23 cellular contexts compared by ENCODE assay signal in genomic region chr12:62711626-62712305, GRCh38.
DNase-seq lines count a peak whose midpoint lies in the region; ATAC-seq and FAIRE-seq lines count a peak whose summit lies in the region.
"Had no signal": no experiment of that assay in that cellular context is flagged by ENCODE, and none has a peak within 500 bp of the region (broad histone marks: within the 10 kb centered on the region; RNA-seq: fewer than 3 reads in every experiment).

No MANE protein-coding gene starts in this region.

- FAIRE-seq in frontal cortex (lab: Jason Lieb, UNC): no peak
- FAIRE-seq: GM12878, H54, islet of Langerhans, small intestine had no signal

- H3K4me3 ChIP-seq in GM23248: no peak overlapping the region
- H3K4me3 ChIP-seq: adrenal gland, coronary artery, GM12878, heart left ventricle, ovary, SJSA1, transverse colon had no signal

- peak; percentile 53 for DNase-seq in NCI-H510A treated with DMSO at 0.1 percent for 48 hours (lab: John Stamatoyannopoulos, UW)
- DNase-seq in NCI-H510A (lab: John Stamatoyannopoulos, UW): no peak
- peak; percentile 61 for DNase-seq in SK-N-DZ (ENCODE audit: low spot score)
- peak; percentile 88 for DNase-seq in glomerular visceral epithelial cell (ENCODE audit: extremely low spot score)
- DNase-seq in stimulated activated effector memory CD8-positive, alpha-beta T cell treated with anti-CD3 and anti-CD28 coated beads, Interleukin-12 subunit alpha, Interleukin-12 subunit beta, amount 100 ng/mL, for 72 hours (ENCODE audit: low spot score in 2 of 2): no peak
- no peak for DNase-seq in GM23248
- DNase-seq in frontal cortex (ENCODE audit: low spot score in 2 of 2): no peak
- no peak for DNase-seq in activated CD4-positive, alpha-beta T cell treated with anti-CD3 and anti-CD28 coated beads, Interleukin-2, amount 10 ng/mL, durations not matched to agents 7 days and 5 days
- DNase-seq: 8988T, adrenal gland, EL, heart left ventricle, MV-4-11, NCI-H2171, ovary, small intestine, transverse colon had no signal

- H3K27me3 Mint-ChIP-seq in activated CD4-positive, alpha-beta T cell treated with anti-CD3 and anti-CD28 coated beads, Interleukin-2, amount 10 ng/mL, durations not matched to agents 7 days and 5 days: peaks cover 2% of the 10 kb centered on the region

- no peaks in the 10 kb centered on the region for H3K9me2 ChIP-seq in GM23248 (ENCODE audit: insufficient read depth)

- WGBS in GM23248 (ENCODE audit: low coverage in 1 of 2, low lambda C conversion rate in 2 of 2, missing lambda C conversion rate in 2 of 2), 2 experiments: 71 to 78% methylated on average over 10 of the region's 10 CpGs

- ATAC-seq in stimulated activated effector memory CD8-positive, alpha-beta T cell treated with anti-CD3 and anti-CD28 coated beads, Interleukin-12 subunit alpha, Interleukin-12 subunit beta, amount 100 ng/mL, for 72 hours: peak; percentile 17
- ATAC-seq: GM12878; heart left ventricle; stimulated activated memory B cell treated with anti-CD40 and anti-IgM and Interleukin-4, amounts not matched to agents 10 μg/mL and 1 μg/mL and 100 μg/mL, for 72 hours had no signal

- in situ Hi-C loops in GM23248 (cut with MboI): no loop called here

- H4K20me1 ChIP-seq in GM23248 (ENCODE audit: insufficient read depth): no peaks in the 10 kb centered on the region

- H3K4me1 Mint-ChIP-seq in stimulated activated effector memory CD8-positive, alpha-beta T cell treated with anti-CD3 and anti-CD28 coated beads, Interleukin-12 subunit alpha, Interleukin-12 subunit beta, amount 100 ng/mL, for 72 hours: no peaks in the 10 kb centered on the region
- H3K4me1 Mint-ChIP-seq in activated CD4-positive, alpha-beta T cell treated with anti-CD3 and anti-CD28 coated beads, Interleukin-2, amount 10 ng/mL, durations not matched to agents 7 days and 5 days: no peaks in the 10 kb centered on the region
- H3K4me1 Mint-ChIP-seq: stimulated activated memory B cell treated with anti-CD40 and anti-IgM and Interleukin-4, amounts not matched to agents 10 μg/mL and 1 μg/mL and 100 μg/mL, for 72 hours had no signal

- no peaks in the 10 kb centered on the region for H3K9me3 ChIP-seq in GM23248 (ENCODE audit: low read depth)
- H3K9me3 ChIP-seq: adrenal gland, heart left ventricle, ovary, SJSA1, transverse colon had no signal

- CTCF ChIA-PET in activated CD4-positive, alpha-beta T cell treated with anti-CD3 and anti-CD28 coated beads, Interleukin-2, amount 10 ng/mL, durations not matched to agents 7 days and 5 days (lab: Charles Lee): interaction anchor here (1.1 to 1.2 kb wide), 2 partner anchors 15 to 22 kb away, joined by 3 to 4 read pairs; no protein-coding TSS in a partner anchor

- no peaks in the 10 kb centered on the region for H3K4me1 ChIP-seq in GM23248 (ENCODE audit: insufficient read depth)

- H3K4me2 ChIP-seq in GM23248 (ENCODE audit: unreplicated experiment): no peak overlapping the region

- H3K27ac ChIP-seq in GM23248: no peak overlapping the region
- H3K27ac ChIP-seq: adrenal gland, coronary artery, heart left ventricle, ovary, SJSA1, transverse colon had no signal

- H3K36me3 ChIP-seq in GM23248 (ENCODE audit: low read depth): no peaks in the 10 kb centered on the region
- H3K36me3 ChIP-seq: adrenal gland, heart left ventricle, ovary, SJSA1, transverse colon had no signal

- H3K4me3 Mint-ChIP-seq in stimulated activated effector memory CD8-positive, alpha-beta T cell treated with anti-CD3 and anti-CD28 coated beads, Interleukin-12 subunit alpha, Interleukin-12 subunit beta, amount 100 ng/mL, for 72 hours: no peak overlapping the region
- H3K4me3 Mint-ChIP-seq in activated CD4-positive, alpha-beta T cell treated with anti-CD3 and anti-CD28 coated beads, Interleukin-2, amount 10 ng/mL, durations not matched to agents 7 days and 5 days: no peak overlapping the region
- H3K4me3 Mint-ChIP-seq: stimulated activated memory B cell treated with anti-CD40 and anti-IgM and Interleukin-4, amounts not matched to agents 10 μg/mL and 1 μg/mL and 100 μg/mL, for 72 hours had no signal

- no peaks in the 10 kb centered on the region for H3K9me3 Mint-ChIP-seq in stimulated activated effector memory CD8-positive, alpha-beta T cell treated with anti-CD3 and anti-CD28 coated beads, Interleukin-12 subunit alpha, Interleukin-12 subunit beta, amount 100 ng/mL, for 72 hours
- H3K9me3 Mint-ChIP-seq in activated CD4-positive, alpha-beta T cell treated with anti-CD3 and anti-CD28 coated beads, Interleukin-2, amount 10 ng/mL, durations not matched to agents 7 days and 5 days: no peaks in the 10 kb centered on the region
- H3K9me3 Mint-ChIP-seq: stimulated activated memory B cell treated with anti-CD40 and anti-IgM and Interleukin-4, amounts not matched to agents 10 μg/mL and 1 μg/mL and 100 μg/mL, for 72 hours had no signal

- no peaks in the 10 kb centered on the region for H3F3A ChIP-seq in GM23248 (ENCODE audit: insufficient read depth)

- H3K79me2 ChIP-seq in GM23248 (ENCODE audit: insufficient read depth): no peaks in the 10 kb centered on the region

- H3K27ac Mint-ChIP-seq in stimulated activated effector memory CD8-positive, alpha-beta T cell treated with anti-CD3 and anti-CD28 coated beads, Interleukin-12 subunit alpha, Interleukin-12 subunit beta, amount 100 ng/mL, for 72 hours: no peak overlapping the region
- no peak overlapping the region for H3K27ac Mint-ChIP-seq in activated CD4-positive, alpha-beta T cell treated with anti-CD3 and anti-CD28 coated beads, Interleukin-2, amount 10 ng/mL, durations not matched to agents 7 days and 5 days
- H3K27ac Mint-ChIP-seq: stimulated activated memory B cell treated with anti-CD40 and anti-IgM and Interleukin-4, amounts not matched to agents 10 μg/mL and 1 μg/mL and 100 μg/mL, for 72 hours had no signal

- no peak overlapping the region for H3K9ac ChIP-seq in GM23248

- no peaks in the 10 kb centered on the region for H3K36me3 Mint-ChIP-seq in stimulated activated effector memory CD8-positive, alpha-beta T cell treated with anti-CD3 and anti-CD28 coated beads, Interleukin-12 subunit alpha, Interleukin-12 subunit beta, amount 100 ng/mL, for 72 hours
- H3K36me3 Mint-ChIP-seq in activated CD4-positive, alpha-beta T cell treated with anti-CD3 and anti-CD28 coated beads, Interleukin-2, amount 10 ng/mL, durations not matched to agents 7 days and 5 days (ENCODE audit: low read depth): no peaks in the 10 kb centered on the region
- H3K36me3 Mint-ChIP-seq: stimulated activated memory B cell treated with anti-CD40 and anti-IgM and Interleukin-4, amounts not matched to agents 10 μg/mL and 1 μg/mL and 100 μg/mL, for 72 hours had no signal

- POLR2A ChIA-PET in activated CD4-positive, alpha-beta T cell treated with anti-CD3 and anti-CD28 coated beads, Interleukin-2, amount 10 ng/mL, durations not matched to agents 7 days and 5 days (lab: Charles Lee): no interaction called here

- no peaks in the 10 kb centered on the region for H3K27me3 ChIP-seq in GM23248 (replicated peaks; ENCODE audit: insufficient read depth)
- H3K27me3 ChIP-seq: adrenal gland, heart left ventricle, ovary, SJSA1, transverse colon had no signal

- H2AFZ ChIP-seq in GM23248: no peak overlapping the region

Comparison
In these comparisons a context has a peak if more than half of its experiments do, and no peak if none do; other contexts are left out.
1. DNase-seq: peak in NCI-H510A treated with DMSO at 0.1 percent for 48 hours (single experiment), SK-N-DZ (single experiment) and glomerular visceral epithelial cell (single experiment); none in NCI-H510A (single experiment), stimulated activated effector memory CD8-positive, alpha-beta T cell treated with anti-CD3 and anti-CD28 coated beads, Interleukin-12 subunit alpha, Interleukin-12 subunit beta, amount 100 ng/mL, for 72 hours (0 of 2), GM23248 (single experiment), frontal cortex (0 of 2) and activated CD4-positive, alpha-beta T cell treated with anti-CD3 and anti-CD28 coated beads, Interleukin-2, amount 10 ng/mL, durations not matched to agents 7 days and 5 days (single experiment).